17 cellular contexts compared by ENCODE assay signal in the genomic region with DNA sequence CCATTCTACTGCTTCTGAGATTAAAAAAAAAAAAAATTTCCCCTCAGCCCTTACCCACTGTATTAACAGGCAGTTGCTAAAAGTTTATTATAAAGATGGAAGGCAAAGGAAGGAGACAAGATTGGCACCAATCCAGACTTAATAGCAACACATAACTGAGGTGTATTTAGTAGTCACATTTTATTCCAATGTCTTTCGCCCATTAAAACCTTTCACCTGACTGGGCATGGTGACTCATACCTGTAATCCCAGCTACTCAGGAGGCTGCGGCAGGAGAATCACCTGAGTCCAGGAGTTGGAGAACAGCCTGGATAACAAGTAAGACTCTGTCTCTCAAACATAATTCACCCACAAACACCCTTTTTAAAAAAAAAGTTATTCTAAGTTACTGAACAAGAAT. TPM values are rescaled to one million over a fixed set of nuclear protein-coding genes. Genes with fewer than 3 reads are reported as not detected.
DNase-seq lines count a peak whose midpoint lies in the region; ATAC-seq and TF ChIP-seq lines count a peak whose summit lies in the region.
"Had no signal": no experiment of that assay in that cellular context is flagged by ENCODE, and none has a peak within 500 bp of the region (broad histone marks: within the 10 kb centered on the region; RNA-seq: fewer than 3 reads in every experiment).

No MANE protein-coding gene starts in this region.

- WGBS in adrenal gland, 4 donors, result 87 to 97% (median 91%) methylated on average over 2 of the region's 2 CpGs
- 95% methylated on average over 2 of the region's 2 CpGs for WGBS in mesenchymal stem cell

- H3K36me3 ChIP-seq in PC-3 (ENCODE audit: low read depth, low read length) (peaks cover 4% of the 10 kb centered on the region; the same call in 1 of the 2 replicates), adrenal gland (replicated peaks in 1 of 2) (no peaks in the 10 kb centered on the region), mesenchymal stem cell (ENCODE audit: control insufficient read depth in 1 of 2, insufficient read depth in 2 of 2, low read depth in 1 of 2, low read length in 2 of 2) (no peaks in the 10 kb centered on the region)
- H3K36me3 ChIP-seq: HAP-1 had no signal

- no TSS peak for BruUV-seq in PC-3 (replicated peaks; lab: Mats Ljungman, UMichigan)

- H4K8ac ChIP-seq in mesenchymal stem cell (ENCODE audit: low read length), result no peak overlapping the region

- no peaks in the 10 kb centered on the region for H3K9me3 ChIP-seq in PC-3 (ENCODE audit: low read length)
- H3K9me3 ChIP-seq in adrenal gland (replicated peaks in 1 of 3), result no peaks in the 10 kb centered on the region
- H3K9me3 ChIP-seq in mesenchymal stem cell (ENCODE audit: control insufficient read depth, low read length), result no peaks in the 10 kb centered on the region
- H3K9me3 ChIP-seq: HAP-1 had no signal

- H3K23ac ChIP-seq in mesenchymal stem cell (ENCODE audit: low read length in 2 of 2), result no peak overlapping the region

- POLR2A ChIA-PET in PC-3 (lab: Charles Lee; ENCODE audit: unreplicated experiment), result interaction anchor here (1.0 kb wide), 1 partner anchor 168 kb away, joined by 4 read pairs; no protein-coding TSS in a partner anchor

- H3K4me1 ChIP-seq in PC-3 (ENCODE audit: insufficient read depth, low read length), result peaks cover 38% of the 10 kb centered on the region
- H3K4me1 ChIP-seq in adrenal gland (replicated peaks in 1 of 2), result peaks cover 7 to 35% of the 10 kb centered on the region in 2 donors
- no peaks in the 10 kb centered on the region for H3K4me1 ChIP-seq in mesenchymal stem cell (ENCODE audit: control insufficient read depth, insufficient read depth, low read depth, low read length)

- ATAC-seq in PC-3 (no peak), GM21528 (IDR thresholded peaks at IDR 0.05; ENCODE audit: low FRiP score, unreplicated experiment) (no peak)
- ATAC-seq: Panc1, SK-N-SH treated with all-trans-retinoic acid at 6 μM for 48 hours had no signal

- no peak overlapping the region for H3K4ac ChIP-seq in mesenchymal stem cell (ENCODE audit: low read depth in 1 of 2, low read length in 2 of 2)

- H3K18ac ChIP-seq in mesenchymal stem cell (ENCODE audit: low read depth in 1 of 2, low read length in 2 of 2), result no peak overlapping the region

- no peak overlapping the region for H2BK12ac ChIP-seq in mesenchymal stem cell (ENCODE audit: low read length in 2 of 2)

- 0 out of 2 replicates have a peak, but pooled peaks cover 5% of the 10 kb centered on the region for H4K20me1 ChIP-seq in PC-3 (ENCODE audit: low read length)

- H3K9ac ChIP-seq in PC-3 (ENCODE audit: low read length), result no peak overlapping the region
- no peak overlapping the region for H3K9ac ChIP-seq in mesenchymal stem cell (ENCODE audit: low read length)

- H4K91ac ChIP-seq in mesenchymal stem cell (ENCODE audit: low read length), result no peak overlapping the region

- CTCF ChIA-PET in PC-3 (lab: Charles Lee), result interaction anchor here (0.7 kb wide), 2 partner anchors 90 to 167 kb away, joined by 3 to 4 read pairs; partner anchors contain the start of gene XXYLT1

- H2AK5ac ChIP-seq in mesenchymal stem cell (ENCODE audit: low read length, severe bottlenecking), result no peak overlapping the region

- peak overlapping the region; percentile 46 for H3K27ac ChIP-seq in PC-3 (ENCODE audit: low read length)
- peak overlapping the region; percentile 20 for H3K27ac ChIP-seq in epithelial cell of prostate
- H3K27ac ChIP-seq in adrenal gland, result no peak overlapping the region
- no peak overlapping the region for H3K27ac ChIP-seq in mesenchymal stem cell (ENCODE audit: low read length, poor library complexity, severe bottlenecking)

- TF ChIP-seq CTCF in PC-3 (conservative IDR thresholded peaks at IDR 0.05; ENCODE audit: low read depth, low read length) (no peak), adrenal gland (IDR thresholded peaks at IDR 0.05) (no peak)

- H3K14ac ChIP-seq in mesenchymal stem cell (ENCODE audit: low read length in 2 of 2), result no peak overlapping the region

- H3K4me3 ChIP-seq in PC-3 (ENCODE audit: low read length) (no peak overlapping the region), adrenal gland (no peak overlapping the region), mesenchymal stem cell (ENCODE audit: insufficient read depth in 1 of 2, low read depth in 1 of 2, low read length in 2 of 2) (no peak overlapping the region)
- H3K4me3 ChIP-seq: HAP-1 had no signal

- no peak for TF ChIP-seq POLR2A in adrenal gland (IDR thresholded peaks at IDR 0.05)

- intact Hi-C loops in PC-3 (cut with micrococcal nuclease), result no loop called here
- intact Hi-C loops in adrenal gland (cut with DNase I), result no loop called here

- H3K27me3 ChIP-seq in PC-3 (ENCODE audit: low read length) (no peaks in the 10 kb centered on the region), adrenal gland (no peaks in the 10 kb centered on the region), mesenchymal stem cell (ENCODE audit: control insufficient read depth in 1 of 2, insufficient read depth in 1 of 2, low read length in 2 of 2) (no peaks in the 10 kb centered on the region)

- no peaks in the 10 kb centered on the region for H3F3A ChIP-seq in PC-3 (ENCODE audit: low read length, unreplicated experiment)

- no peak overlapping the region for H2AFZ ChIP-seq in PC-3 (ENCODE audit: low read length)
- no peak overlapping the region for H2AFZ ChIP-seq in mesenchymal stem cell (ENCODE audit: low read depth, low read length)

- H3K79me2 ChIP-seq in PC-3 (ENCODE audit: low read length), result peaks cover 90% of the 10 kb centered on the region

- H3K79me1 ChIP-seq in mesenchymal stem cell (replicated peaks; ENCODE audit: low read length, poor library complexity, severe bottlenecking), result peaks cover 7% of the 10 kb centered on the region

- H2BK15ac ChIP-seq in mesenchymal stem cell (ENCODE audit: low read depth, poor library complexity, severe bottlenecking), result no peak overlapping the region

- peak overlapping the region; percentile 51 for H3K4me2 ChIP-seq in PC-3 (ENCODE audit: low read length)
- no peak overlapping the region for H3K4me2 ChIP-seq in mesenchymal stem cell (ENCODE audit: low read length, poor library complexity, severe bottlenecking)

- no peak overlapping the region for H2BK120ac ChIP-seq in mesenchymal stem cell (ENCODE audit: low read depth, low read length)

- no peak overlapping the region for H2BK5ac ChIP-seq in mesenchymal stem cell (ENCODE audit: low read depth, low read length, poor library complexity, severe bottlenecking)

- no peaks in the 10 kb centered on the region for H3K9me2 ChIP-seq in PC-3 (replicated peaks; ENCODE audit: low read length)

- DNase-seq in COLO668 (lab: John Stamatoyannopoulos, UW; ENCODE audit: unreplicated experiment) (peak; percentile 9), HK-2 (ENCODE audit: unreplicated experiment) (peak; percentile 6), PC-3 (peak; percentile 91), epithelial cell of prostate (ENCODE audit: low read depth, low spot score) (peak; percentile 43), adrenal gland (no peak), mesenchymal stem cell (no peak), KG1 (lab: John Stamatoyannopoulos, UW) (no peak)
- DNase-seq: CD4-positive, alpha-beta T cell; KBM-7; NCI-H1417; NCI-H2081 treated with DMSO at 0.1 percent for 48 hours; SHP77; T-helper 2 cell had no signal

RNA-seq across cellular contexts. Expression of gene ACAP2, which starts 4.4 kb away (rescaled TPM):
- 27.0 and 33.5 TPM in 2 replicates for total RNA-seq in PC-3 (2014; rRNA removed)
- total RNA-seq in adrenal gland, result 10 to 100 TPM; 16.6 to 54.3 (median 34.2) TPM
- polyA plus RNA-seq in adrenal gland, result 10 to 100 TPM in 1 of 3 donors, 1 to 10 TPM in 2; 4.5 to 16.7 (median 6.2) TPM
- 28.1 TPM for polyA plus RNA-seq in mesenchymal stem cell (2013, experiment 1 of 2)
- 29.2 TPM for polyA plus RNA-seq in mesenchymal stem cell (2013, experiment 2 of 2)

Comparison
In these comparisons a context has a peak if more than half of its experiments do, and no peak if none do; other contexts are left out.
1. DNase-seq: peak in COLO668 (single experiment), HK-2 (single experiment), PC-3 (single experiment) and epithelial cell of prostate (single experiment); none in adrenal gland (0 of 7), mesenchymal stem cell (single experiment) and KG1 (single experiment).
2. H3K27ac ChIP-seq: peak in PC-3 (single experiment) and epithelial cell of prostate (single experiment); none in adrenal gland (0 of 5) and mesenchymal stem cell (single experiment).